13 cellular contexts compared by ENCODE assay signal in genomic region chr15:69610858-69611257, GRCh38.
DNase-seq lines count a peak whose midpoint lies in the region; TF ChIP-seq lines count a peak whose summit lies in the region.
"Had no signal": no experiment of that assay in that cellular context is flagged by ENCODE, and none has a peak within 500 bp of the region (broad histone marks: within the 10 kb centered on the region; RNA-seq: fewer than 3 reads in every experiment).

No MANE protein-coding gene starts in this region.

- H3K9ac ChIP-seq in H9 (ENCODE audit: extremely low read depth, insufficient read length, low read length) (no peak overlapping the region), mammary epithelial cell (ENCODE audit: insufficient read depth, low read length) (no peak overlapping the region)

- H3K36me3 ChIP-seq in neutrophil (no peaks in the 10 kb centered on the region), mammary epithelial cell (ENCODE audit: insufficient read depth, low read length) (no peaks in the 10 kb centered on the region)

- H2BK20ac ChIP-seq in H9 (ENCODE audit: low read depth, low read length, poor library complexity, severe bottlenecking): no peak overlapping the region

- H2BK15ac ChIP-seq in H9 (ENCODE audit: low read depth, low read length): no peak overlapping the region

- H3K4me1 ChIP-seq in H9 (ENCODE audit: insufficient read depth, low read length): no peaks in the 10 kb centered on the region
- H3K4me1 ChIP-seq in neutrophil (ENCODE audit: control insufficient read depth in 1 of 2, insufficient read depth in 1 of 2, low read depth in 1 of 2, low read length in 1 of 2): peaks cover 6 to 16% of the 10 kb centered on the region in 2 experiments
- no peaks in the 10 kb centered on the region for H3K4me1 ChIP-seq in mammary epithelial cell (ENCODE audit: insufficient read depth, low read length)

- dilution Hi-C loops in mammary epithelial cell (cut with HindIII; ENCODE audit: low sequenced_read_pairs): no loop called here

- H3K27me3 ChIP-seq in H9 (ENCODE audit: insufficient read depth, low read length): no peaks in the 10 kb centered on the region
- no peaks in the 10 kb centered on the region for H3K27me3 ChIP-seq in neutrophil
- H3K27me3 ChIP-seq in mammary epithelial cell (ENCODE audit: insufficient read depth, low read length): peaks cover 4% of the 10 kb centered on the region

- no peaks in the 10 kb centered on the region for H3K79me1 ChIP-seq in H9 (ENCODE audit: insufficient read depth, low read depth, low read length, poor library complexity, severe bottlenecking)

- H3K9me3 ChIP-seq in H9 (ENCODE audit: control insufficient read depth, low read depth, low read length) (no peaks in the 10 kb centered on the region), neutrophil (no peaks in the 10 kb centered on the region), mammary epithelial cell (replicated peaks; ENCODE audit: insufficient read depth, low read length) (no peaks in the 10 kb centered on the region)

- H2AFZ ChIP-seq in H9 (ENCODE audit: low read length) (no peak overlapping the region), mammary epithelial cell (ENCODE audit: low read depth, low read length) (no peak overlapping the region)

- H3K14ac ChIP-seq in H9 (ENCODE audit: insufficient read depth, low read length): no peak overlapping the region

- H4K20me1 ChIP-seq in H9 (ENCODE audit: control insufficient read depth, insufficient read depth, insufficient read length) (no peaks in the 10 kb centered on the region), mammary epithelial cell (ENCODE audit: insufficient read depth, low read length) (no peaks in the 10 kb centered on the region)

- BruUV-seq in mammary epithelial cell (replicated peaks; lab: Mats Ljungman, UMichigan): no TSS peak

- no peak overlapping the region for H2BK5ac ChIP-seq in H9 (ENCODE audit: insufficient read length, low read length)

- peak overlapping the region; percentile 93 to 99 (median 98) for H3K27ac Mint-ChIP-seq in CD14-positive monocyte
- no peak overlapping the region for H3K27ac Mint-ChIP-seq in H9
- H3K27ac Mint-ChIP-seq in dendritic cell treated with granulocyte-macrophage colony-stimulating factor and Interleukin-4, amounts not matched to agents 40 ng/mL and 50 ng/mL, for 4 days: peak overlapping the region; percentile 67
- H3K27ac Mint-ChIP-seq in mesothelial cell of epicardium: no peak overlapping the region
- H3K27ac Mint-ChIP-seq: CD4-positive, alpha-beta memory T cell had no signal

- H4K91ac ChIP-seq in H9 (ENCODE audit: insufficient read length, low read depth, low read length): no peak overlapping the region

- H3K56ac ChIP-seq in H9 (ENCODE audit: insufficient read length, low read depth, low read length): no peak overlapping the region

- H3K36me3 Mint-ChIP-seq in CD14-positive monocyte (peaks cover 18 to 20% of the 10 kb centered on the region in 2 donors), H9 (ENCODE audit: insufficient read depth in 1 of 3, low read depth in 3 of 3) (no peaks in the 10 kb centered on the region), mesothelial cell of epicardium (no peaks in the 10 kb centered on the region)
- H3K36me3 Mint-ChIP-seq in dendritic cell treated with granulocyte-macrophage colony-stimulating factor and Interleukin-4, amounts not matched to agents 40 ng/mL and 50 ng/mL, for 4 days (ENCODE audit: low read depth): no peaks in the 10 kb centered on the region
- H3K36me3 Mint-ChIP-seq: CD4-positive, alpha-beta memory T cell had no signal

- H3K23ac ChIP-seq in H9 (ENCODE audit: insufficient read length, low read depth, low read length): no peak overlapping the region

- H3K27ac ChIP-seq in H9 (ENCODE audit: insufficient read length, low read depth, low read length) (no peak overlapping the region), neutrophil (peak overlapping the region; percentile 50), mammary epithelial cell (ENCODE audit: insufficient read depth, low read depth, low read length) (no peak overlapping the region)
- H3K27ac ChIP-seq: C4-2B had no signal

- peaks cover 0 to 5% (median 4%) of the 10 kb centered on the region in 3 donors for H3K27me3 Mint-ChIP-seq in CD14-positive monocyte (ENCODE audit: low read depth in 3 of 3)
- no peaks in the 10 kb centered on the region; the same call in 1 of the 2 replicates for H3K27me3 Mint-ChIP-seq in H9 (ENCODE audit: low read depth)
- peaks cover 10% of the 10 kb centered on the region for H3K27me3 Mint-ChIP-seq in dendritic cell treated with granulocyte-macrophage colony-stimulating factor and Interleukin-4, amounts not matched to agents 40 ng/mL and 50 ng/mL, for 4 days
- peaks cover 33% of the 10 kb centered on the region for H3K27me3 Mint-ChIP-seq in mesothelial cell of epicardium (ENCODE audit: low read depth)
- H3K27me3 Mint-ChIP-seq: CD4-positive, alpha-beta memory T cell had no signal

- H2BK120ac ChIP-seq in H9 (ENCODE audit: low read depth, low read length, poor library complexity, severe bottlenecking): no peak overlapping the region

- intact Hi-C loops in CD14-positive monocyte (cut with micrococcal nuclease): loop anchor here in 1 of 2 donors (2.0 kb wide), 1 partner anchor 56 kb away; no protein-coding TSS in a partner anchor
- intact Hi-C loops in dendritic cell treated with granulocyte-macrophage colony-stimulating factor and Interleukin-4, amounts not matched to agents 40 ng/mL and 50 ng/mL, for 4 days (cut with micrococcal nuclease): no loop called here
- intact Hi-C loops in mammary epithelial cell (cut with micrococcal nuclease): no loop called here

- WGBS in H9 (ENCODE audit: extremely low coverage, insufficient read length, low lambda C conversion rate): no CpG with 5 or more reads among the region's 5 CpGs
- 70% methylated on average over 5 of the region's 5 CpGs for WGBS in mammary epithelial cell (ENCODE audit: low coverage, missing lambda C conversion rate)

- no peak overlapping the region for H4K8ac ChIP-seq in H9 (replicated peaks; ENCODE audit: insufficient read length, low read depth, low read length)

- no peaks in the 10 kb centered on the region for H3K23me2 ChIP-seq in H9 (ENCODE audit: insufficient read length, low read depth, low read length, poor library complexity, severe bottlenecking)

- H3K79me2 ChIP-seq in H9 (ENCODE audit: insufficient read depth, low read length): no peaks in the 10 kb centered on the region
- H3K79me2 ChIP-seq in mammary epithelial cell (ENCODE audit: insufficient read depth, low read length): no peaks in the 10 kb centered on the region

- peak overlapping the region in 1 of 2 donors; percentile 33 for H3K4me3 Mint-ChIP-seq in CD14-positive monocyte
- H3K4me3 Mint-ChIP-seq in H9: no peak overlapping the region
- no peak overlapping the region for H3K4me3 Mint-ChIP-seq in dendritic cell treated with granulocyte-macrophage colony-stimulating factor and Interleukin-4, amounts not matched to agents 40 ng/mL and 50 ng/mL, for 4 days
- H3K4me3 Mint-ChIP-seq in mesothelial cell of epicardium: no peak overlapping the region
- H3K4me3 Mint-ChIP-seq: CD4-positive, alpha-beta memory T cell had no signal

- H3K4me2 ChIP-seq in H9 (ENCODE audit: insufficient read depth, insufficient read length, low read length) (no peak overlapping the region), mammary epithelial cell (ENCODE audit: insufficient read depth, low read depth, low read length) (no peak overlapping the region)

- DNase-seq in CD14-positive monocyte (ENCODE audit: low spot score) (peak; percentile 25), H9 (peak; percentile 8), NCI-H510A treated with DMSO at 0.1 percent for 48 hours (lab: John Stamatoyannopoulos, UW) (no peak), mammary epithelial cell (no peak), mesothelial cell of epicardium (ENCODE audit: low spot score in 2 of 2, unreplicated experiment in 2 of 2) (no peak)
- DNase-seq: ACHN; CD4-positive, alpha-beta memory T cell; DMS153; GOT3; H7 had no signal

- no peak overlapping the region for H3K4ac ChIP-seq in H9 (ENCODE audit: low read depth, low read length)

- TF ChIP-seq CTCF in CD14-positive monocyte (IDR thresholded peaks at IDR 0.05): no peak
- TF ChIP-seq CTCF in H9 (conservative IDR thresholded peaks at IDR 0.05): no peak
- TF ChIP-seq CTCF in neutrophil (IDR thresholded peaks at IDR 0.05): no peak
- TF ChIP-seq CTCF in mammary epithelial cell (conservative IDR thresholded peaks at IDR 0.05 in 1 of 2, IDR thresholded peaks at IDR 0.05 in 1 of 2; ENCODE audit: extremely low read depth in 1 of 2, insufficient read depth in 1 of 2, low read depth in 1 of 2, low read length in 2 of 2): no peak
- TF ChIP-seq CTCF in mesothelial cell of epicardium (IDR thresholded peaks at IDR 0.05; ENCODE audit: unreplicated experiment): no peak

- no peak overlapping the region for H2AK5ac ChIP-seq in H9 (ENCODE audit: insufficient read length, low read length)

- CTCF ChIA-PET in mammary epithelial cell (lab: Charles Lee; ENCODE audit: low non-redundant PET): no interaction called here

- no peak overlapping the region for H4K5ac ChIP-seq in H9 (ENCODE audit: insufficient read length, low read depth, low read length)

- H3K4me1 Mint-ChIP-seq in CD14-positive monocyte (peaks cover 70% of the 10 kb centered on the region), H9 (peaks cover 5 to 8% of the 10 kb centered on the region in 2 experiments), mesothelial cell of epicardium (no peaks in the 10 kb centered on the region)
- peaks cover 55% of the 10 kb centered on the region for H3K4me1 Mint-ChIP-seq in dendritic cell treated with granulocyte-macrophage colony-stimulating factor and Interleukin-4, amounts not matched to agents 40 ng/mL and 50 ng/mL, for 4 days (ENCODE audit: low read depth)

- in situ Hi-C loops in mammary epithelial cell (cut with MboI; ENCODE audit: low sequenced_read_pairs in 2 of 2): no loop called here

- H3K18ac ChIP-seq in H9 (ENCODE audit: insufficient read length, low read depth, low read length): no peak overlapping the region

- no peak overlapping the region for H2BK12ac ChIP-seq in H9 (ENCODE audit: insufficient read length, low read depth, low read length)

- H3K4me3 ChIP-seq in neutrophil (ENCODE audit: low read depth in 1 of 2, low read length in 1 of 2): no peak overlapping the region
- H3K4me3 ChIP-seq in mammary epithelial cell (replicated peaks in 1 of 3; ENCODE audit: insufficient read depth in 1 of 3, low read depth in 2 of 3, low read length in 3 of 3): no peak overlapping the region

- H3T11ph ChIP-seq in H9 (ENCODE audit: low read length): no peak overlapping the region

- H3K9me3 Mint-ChIP-seq in CD14-positive monocyte (peaks cover 0 to 7% (median 0%) of the 10 kb centered on the region in 7 donors), H9 (no peaks in the 10 kb centered on the region; a peak in 1 of 5 replicates), mesothelial cell of epicardium (no peaks in the 10 kb centered on the region)
- no peaks in the 10 kb centered on the region for H3K9me3 Mint-ChIP-seq in dendritic cell treated with granulocyte-macrophage colony-stimulating factor and Interleukin-4, amounts not matched to agents 40 ng/mL and 50 ng/mL, for 4 days
- H3K9me3 Mint-ChIP-seq: CD4-positive, alpha-beta memory T cell had no signal

Comparison
In these comparisons a context has a peak if more than half of its experiments do, and no peak if none do; other contexts are left out.
1. DNase-seq: peak in CD14-positive monocyte (single experiment) and H9 (single experiment); none in NCI-H510A treated with DMSO at 0.1 percent for 48 hours (single experiment), mammary epithelial cell (single experiment) and mesothelial cell of epicardium (0 of 2).
2. H3K27ac Mint-ChIP-seq: peak in CD14-positive monocyte (7 of 7) and dendritic cell treated with granulocyte-macrophage colony-stimulating factor and Interleukin-4, amounts not matched to agents 40 ng/mL and 50 ng/mL, for 4 days (single experiment); none in H9 (0 of 3) and mesothelial cell of epicardium (single experiment).